In genomic region chr12:116941188-116941587, GRCh38 we compare ENCODE assay signal across 32 cellular contexts. TPM values are rescaled to one million over a fixed set of nuclear protein-coding genes. Genes with fewer than 3 reads are reported as not detected.
"Had no signal": no experiment of that assay in that cellular context is flagged by ENCODE, and none has a peak within 500 bp of the region (broad histone marks: within the 10 kb centered on the region; RNA-seq: fewer than 3 reads in every experiment).

No MANE protein-coding gene starts in this region.

- FAIRE-seq: colon, endometrium, endothelial cell of umbilical vein, frontal cortex had no signal

- H3K4me3 ChIP-seq: colonic mucosa, coronary artery, dorsolateral prefrontal cortex, esophagus muscularis mucosa, esophagus squamous epithelium, gastrocnemius medialis, gastroesophageal sphincter, heart left ventricle, heart right ventricle had no signal

- H3K27me3 ChIP-seq: colonic mucosa, dorsolateral prefrontal cortex, esophagus muscularis mucosa, esophagus squamous epithelium, foreskin keratinocyte, gastrocnemius medialis, gastroesophageal sphincter, heart left ventricle, heart right ventricle had no signal

- H3K27ac ChIP-seq: colonic mucosa, coronary artery, dorsolateral prefrontal cortex, epithelial cell of prostate, esophagus muscularis mucosa, esophagus squamous epithelium, foreskin keratinocyte, gastrocnemius medialis, gastroesophageal sphincter, heart left ventricle, heart right ventricle had no signal

- DNase-seq: colonic mucosa; cortex of kidney; dermis blood vessel endothelial cell; dorsolateral prefrontal cortex; effector CD4-positive, alpha-beta T cell; effector CD8-positive, alpha-beta T cell; effector memory CD4-positive, alpha-beta T cell; effector memory CD8-positive, alpha-beta T cell; endodermal cell; erythroblast; esophagus squamous epithelium; foreskin fibroblast; foreskin keratinocyte; foreskin melanocyte; gastrocnemius medialis; glutamatergic neuron; head of caudate nucleus; heart left ventricle; heart right ventricle had no signal

- H3K4me1 ChIP-seq: colonic mucosa, esophagus squamous epithelium, foreskin keratinocyte had no signal

- H3K9me3 ChIP-seq: colonic mucosa, gastrocnemius medialis had no signal

- ATAC-seq: effector memory CD8-positive, alpha-beta T cell; esophagus mucosa; foreskin keratinocyte; gastrocnemius medialis; gastroesophageal sphincter; heart left ventricle; heart right ventricle had no signal

- H3K36me3 ChIP-seq: colonic mucosa had no signal

RNA-seq across cellular contexts. Expression of gene HRK, which starts 59.9 kb away (rescaled TPM):
- total RNA-seq: dermis blood vessel endothelial cell, dermis microvascular lymphatic vessel endothelial cell, endothelial cell of umbilical vein, epithelial cell of proximal tubule, fibroblast of villous mesenchyme, foreskin keratinocyte, gastrocnemius medialis, glomerular endothelial cell had no signal
- polyA plus RNA-seq: endothelial cell of umbilical vein, foreskin keratinocyte had no signal
